Comparison of ENCODE assay signal across 10 cellular contexts in genomic region chr3:16504242-16504641, GRCh38. TPM values are rescaled to one million over a fixed set of nuclear protein-coding genes. Genes with fewer than 3 reads are reported as not detected.
A peak's percentile ranks its signal among the peaks of the same experiment; 100 is the strongest.
DNase-seq lines count a peak whose midpoint lies in the region; ATAC-seq and TF ChIP-seq lines count a peak whose summit lies in the region.
"Had no signal": no experiment of that assay in that cellular context is flagged by ENCODE, and none has a peak within 500 bp of the region (broad histone marks: within the 10 kb centered on the region; RNA-seq: fewer than 3 reads in every experiment).

No MANE protein-coding gene starts in this region.

- H3K36me3 ChIP-seq in OCI-LY1 (ENCODE audit: insufficient read depth, low read length), result peaks cover 95% of the 10 kb centered on the region
- H3K36me3 ChIP-seq in effector memory CD4-positive, alpha-beta T cell (ENCODE audit: control insufficient read depth, insufficient read depth, low read length), result peaks cover 3% of the 10 kb centered on the region

- no peaks in the 10 kb centered on the region for H3F3A ChIP-seq in OCI-LY1 (ENCODE audit: insufficient read depth, low read length)

- peak; percentile 36 to 49 for DNase-seq in AML-193 (lab: John Stamatoyannopoulos, UW)
- no peak for DNase-seq in effector memory CD4-positive, alpha-beta T cell
- DNase-seq in ureter (ENCODE audit: low spot score), result no peak
- no peak for DNase-seq in HEK293T (ENCODE audit: extremely low spot score)
- DNase-seq in activated CD4-positive, CD25-positive, alpha-beta regulatory T cell treated with anti-CD3 and anti-CD28 coated beads, Interleukin-2, amount 50 U/mL, for 72 hours, result no peak
- DNase-seq: effector CD4-positive, alpha-beta T cell; naive thymus-derived CD8-positive, alpha-beta T cell had no signal

- peaks cover 100% of the 10 kb centered on the region for H3K4me1 ChIP-seq in OCI-LY1 (ENCODE audit: insufficient read depth, low read length, severe bottlenecking)
- peaks cover 10% of the 10 kb centered on the region for H3K4me1 ChIP-seq in effector memory CD4-positive, alpha-beta T cell (ENCODE audit: control insufficient read depth, insufficient read depth, low read length, poor library complexity, severe bottlenecking)

- H3K4me3 ChIP-seq in OCI-LY1 (ENCODE audit: low read depth, low read length, poor library complexity, severe bottlenecking), result peak overlapping the region; percentile 12
- no peak overlapping the region for H3K4me3 ChIP-seq in effector memory CD4-positive, alpha-beta T cell (ENCODE audit: insufficient read depth, low read depth, low read length, poor library complexity, severe bottlenecking)

- POLR2A ChIA-PET in HEK293T (lab: Yijun Ruan, JAX), result no interaction called here

- H3K9me3 ChIP-seq in OCI-LY1 (ENCODE audit: low read length), result no peaks in the 10 kb centered on the region
- H3K9me3 ChIP-seq in effector memory CD4-positive, alpha-beta T cell (ENCODE audit: control insufficient read depth, low read length), result no peaks in the 10 kb centered on the region

- no peaks in the 10 kb centered on the region for H3K9me2 ChIP-seq in OCI-LY1 (ENCODE audit: low read depth, low read length)

- ATAC-seq in GM19025 (IDR thresholded peaks at IDR 0.05; ENCODE audit: low read depth, unreplicated experiment) (peak; percentile 72), HG02970 (IDR thresholded peaks at IDR 0.05; ENCODE audit: low FRiP score, unreplicated experiment) (peak; percentile 68)

- no peaks in the 10 kb centered on the region for H4K20me1 ChIP-seq in OCI-LY1 (ENCODE audit: insufficient read depth, low read length)

- no peak for TF ChIP-seq CTCF in OCI-LY1 (IDR thresholded peaks at IDR 0.05; ENCODE audit: low read length)

- H3K27ac ChIP-seq in OCI-LY1 (ENCODE audit: low read depth, low read length, poor library complexity, severe bottlenecking), result peak overlapping the region; percentile 99
- H3K27ac ChIP-seq in effector memory CD4-positive, alpha-beta T cell (ENCODE audit: insufficient read depth, low read length, poor library complexity, severe bottlenecking), result no peak overlapping the region

- H3K9ac ChIP-seq in OCI-LY1 (ENCODE audit: low read length), result peak overlapping the region; percentile 10; the same call in 1 of the 2 replicates

- no peaks in the 10 kb centered on the region for H3K27me3 ChIP-seq in OCI-LY1 (ENCODE audit: insufficient read depth, low read length)
- H3K27me3 ChIP-seq in effector memory CD4-positive, alpha-beta T cell (replicated peaks; ENCODE audit: control insufficient read depth, insufficient read depth, low read length, poor library complexity, severe bottlenecking), result no peaks in the 10 kb centered on the region

- CTCF ChIA-PET in HEK293T (lab: Yijun Ruan, JAX), result no interaction called here

- peaks cover 100% of the 10 kb centered on the region for H3K79me2 ChIP-seq in OCI-LY1 (ENCODE audit: insufficient read depth, low read length)

- H3K4me2 ChIP-seq in OCI-LY1 (ENCODE audit: low read length), result peak overlapping the region; percentile 98; the same call in 1 of the 2 replicates

- H2AFZ ChIP-seq in OCI-LY1 (ENCODE audit: low read length), result no peak overlapping the region

TF ChIP-seq in HEK293T, 16 proteins besides CTCF, POLR2A, EP300 and RAD21:
- TF ChIP-seq TARDBP (IDR thresholded peaks at IDR 0.05), result no peak
- no peak for TF ChIP-seq PKNOX1 (IDR thresholded peaks at IDR 0.05)
- TF ChIP-seq SP1 (IDR thresholded peaks at IDR 0.05), result no peak
- no peak for TF ChIP-seq FOXK2 (IDR thresholded peaks at IDR 0.05)
- no peak for TF ChIP-seq FOXA1 (IDR thresholded peaks at IDR 0.05)
- TF ChIP-seq HDGF (IDR thresholded peaks at IDR 0.05; ENCODE audit: borderline replicate concordance), result no peak
- TF ChIP-seq L3MBTL2 (conservative IDR thresholded peaks at IDR 0.05), result no peak
- TF ChIP-seq ELF4 (IDR thresholded peaks at IDR 0.05), result no peak
- TF ChIP-seq NFRKB (IDR thresholded peaks at IDR 0.05), result no peak
- TF ChIP-seq LEF1 (IDR thresholded peaks at IDR 0.05; ENCODE audit: borderline replicate concordance), result no peak
- no peak for TF ChIP-seq FOXM1 (IDR thresholded peaks at IDR 0.05; ENCODE audit: borderline replicate concordance)
- TF ChIP-seq BHLHE40 (IDR thresholded peaks at IDR 0.05; ENCODE audit: borderline replicate concordance), result no peak
- no peak for TF ChIP-seq SUZ12 (IDR thresholded peaks at IDR 0.05)
- no peak for TF ChIP-seq ZNF384 (IDR thresholded peaks at IDR 0.05)
- TF ChIP-seq ARNT (IDR thresholded peaks at IDR 0.05), result no peak
- TF ChIP-seq CTBP1 (IDR thresholded peaks at IDR 0.05; ENCODE audit: borderline replicate concordance), result no peak

RNA-seq across cellular contexts. Expression of gene RFTN1, which starts 9.3 kb away (rescaled TPM):
- 24.4 TPM for total RNA-seq in ureter

Comparison
In these comparisons a context has a peak if more than half of its experiments do, and no peak if none do; other contexts are left out.
1. DNase-seq: peak in AML-193 (2 of 2); none in effector memory CD4-positive, alpha-beta T cell (0 of 3), ureter (single experiment), HEK293T (single experiment) and activated CD4-positive, CD25-positive, alpha-beta regulatory T cell treated with anti-CD3 and anti-CD28 coated beads, Interleukin-2, amount 50 U/mL, for 72 hours (single experiment).